1 cellular context compared by ENCODE assay signal in the genomic region with DNA sequence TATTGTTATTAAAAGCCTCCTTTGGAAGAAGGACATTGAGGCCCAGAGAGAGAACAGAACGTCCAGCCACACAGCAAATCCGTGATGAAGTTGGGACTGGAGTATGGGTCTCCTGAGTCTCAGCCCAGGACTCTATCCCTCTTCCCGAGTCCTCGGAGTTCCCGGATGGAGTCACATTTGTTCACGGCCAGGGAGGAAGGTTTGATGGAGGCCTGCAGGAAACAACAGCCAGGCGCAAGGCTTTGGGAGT.
TF ChIP-seq lines count a peak whose summit lies in the region.

No MANE protein-coding gene starts in this region.

TF ChIP-seq in endothelial cell of umbilical vein, 7 proteins besides CTCF, POLR2A, EP300 and RAD21:
- no peak for TF ChIP-seq EZH2 (IDR thresholded peaks at IDR 0.05; ENCODE audit: borderline replicate concordance, low read depth, low read length, severe bottlenecking)
- no peak for TF ChIP-seq GATA2 (IDR thresholded peaks at IDR 0.05; ENCODE audit: insufficient read depth, insufficient read length, low read depth, low read length)
- no peak for TF ChIP-seq MYC (IDR thresholded peaks at IDR 0.05; ENCODE audit: low read depth, low read length)
- TF ChIP-seq FOS (IDR thresholded peaks at IDR 0.05; ENCODE audit: borderline replicate concordance, insufficient read depth, low read length): no peak
- no peak for TF ChIP-seq JUN (IDR thresholded peaks at IDR 0.05; ENCODE audit: borderline replicate concordance, insufficient read depth, insufficient read length, low read depth)
- TF ChIP-seq, protein P1, sequence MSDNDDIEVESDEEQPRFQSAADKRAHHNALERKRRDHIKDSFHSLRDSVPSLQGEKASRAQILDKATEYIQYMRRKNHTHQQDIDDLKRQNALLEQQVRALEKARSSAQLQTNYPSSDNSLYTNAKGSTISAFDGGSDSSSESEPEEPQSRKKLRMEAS (IDR thresholded peaks at IDR 0.05; ENCODE audit: insufficient read depth, insufficient read length): no peak
- no peak for TF ChIP-seq POLR2AphosphoS5 (IDR thresholded peaks at IDR 0.05; ENCODE audit: insufficient read depth, low read depth, low read length)
TF ChIP-seq in endothelial cell of umbilical vein: peak in this region for 0.
